Comparison of ENCODE assay signal across 1 cellular context in the genomic region with DNA sequence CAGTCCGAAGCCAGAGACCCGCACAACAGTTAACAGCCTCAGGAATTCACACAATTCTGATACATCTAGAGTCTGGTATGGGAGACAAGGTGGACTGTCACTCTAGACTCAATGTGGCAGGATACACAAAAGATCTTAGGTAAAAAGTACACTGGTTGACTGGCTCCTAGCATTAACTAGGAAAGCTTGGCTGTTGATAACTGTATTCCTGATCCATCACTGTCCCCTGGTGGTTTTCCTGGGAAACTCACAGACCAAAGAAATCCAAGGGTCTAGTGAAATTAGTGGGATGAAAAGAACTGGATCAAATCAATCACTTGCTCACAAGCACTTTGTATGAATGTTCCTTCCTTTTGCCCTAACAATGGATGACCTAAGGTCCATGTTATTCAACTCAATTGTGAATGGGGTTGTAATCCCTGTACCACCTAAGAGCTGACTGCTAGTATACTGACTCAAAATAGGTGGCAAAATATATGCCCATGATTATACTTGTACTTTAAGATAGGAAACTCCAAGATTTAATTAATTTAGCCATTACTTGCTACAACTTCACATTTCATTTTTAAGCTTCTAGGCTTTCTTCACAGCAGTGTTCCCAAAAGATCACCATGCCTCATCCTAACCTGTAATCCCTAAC.
TF ChIP-seq lines count a peak whose summit lies in the region.

No MANE protein-coding gene starts in this region.

TF ChIP-seq in GM12878, 131 proteins besides CTCF, POLR2A, EP300 and RAD21:
- TF ChIP-seq ASH2L (IDR thresholded peaks at IDR 0.05; ENCODE audit: borderline replicate concordance, low read depth) = no peak
- TF ChIP-seq SMC3 (IDR thresholded peaks at IDR 0.05; ENCODE audit: borderline replicate concordance, low read length) = peak; percentile 28; the same call in 1 of the 2 replicates
